8 cellular contexts compared by ENCODE assay signal in genomic region chr6:34237722-34238506, GRCh38. TPM values are rescaled to one million over a fixed set of nuclear protein-coding genes. Genes with fewer than 3 reads are reported as not detected.
DNase-seq lines count a peak whose midpoint lies in the region; ATAC-seq and TF ChIP-seq lines count a peak whose summit lies in the region.

No MANE protein-coding gene starts in this region.

- peak overlapping the region; percentile 97 for H3K27ac Mint-ChIP-seq in activated naive CD4-positive, alpha-beta T cell treated with anti-CD3 and anti-CD28 coated beads for 36 hours

- H3K4me3 Mint-ChIP-seq in activated naive CD4-positive, alpha-beta T cell treated with anti-CD3 and anti-CD28 coated beads for 36 hours, result peak overlapping the region; percentile 91

- no peaks in the 10 kb centered on the region for H3K9me3 Mint-ChIP-seq in activated naive CD4-positive, alpha-beta T cell treated with anti-CD3 and anti-CD28 coated beads for 36 hours

- H3K36me3 Mint-ChIP-seq in activated naive CD4-positive, alpha-beta T cell treated with anti-CD3 and anti-CD28 coated beads for 36 hours (ENCODE audit: low read depth), result peaks cover 41% of the 10 kb centered on the region

- peak; percentile 37 for TF ChIP-seq POLR2A in Raji (IDR thresholded peaks at IDR 0.05; ENCODE audit: insufficient read depth, low read depth, low read length)

- peaks cover 2% of the 10 kb centered on the region for H3K36me3 ChIP-seq in rectal smooth muscle tissue (ENCODE audit: control insufficient read depth, insufficient read depth, low read length)

- no peak overlapping the region for H3K27ac ChIP-seq in rectal smooth muscle tissue (ENCODE audit: low read depth, low read length)

- H3K27me3 ChIP-seq in rectal smooth muscle tissue (ENCODE audit: control insufficient read depth, insufficient read depth, low read length), result no peaks in the 10 kb centered on the region

- CTCF ChIA-PET in activated naive CD4-positive, alpha-beta T cell treated with anti-CD3 and anti-CD28 coated beads for 36 hours (lab: Charles Lee), result interaction anchor here (1.5 kb wide), 1 partner anchor 42 kb away, joined by 9 read pairs; no protein-coding TSS in a partner anchor

- H3K27me3 Mint-ChIP-seq in activated naive CD4-positive, alpha-beta T cell treated with anti-CD3 and anti-CD28 coated beads for 36 hours (ENCODE audit: low read depth), result no peaks in the 10 kb centered on the region

- ATAC-seq in HG02885 (IDR thresholded peaks at IDR 0.05; ENCODE audit: poor library complexity, unreplicated experiment) (peak; percentile 16), HG03457 (IDR thresholded peaks at IDR 0.05; ENCODE audit: unreplicated experiment) (no peak)

- peak overlapping the region; percentile 73 for H3K4me3 ChIP-seq in rectal smooth muscle tissue (ENCODE audit: low read length)

- H3K4me1 Mint-ChIP-seq in activated naive CD4-positive, alpha-beta T cell treated with anti-CD3 and anti-CD28 coated beads for 36 hours (ENCODE audit: low read depth), result peaks cover 57% of the 10 kb centered on the region

- peaks cover 5% of the 10 kb centered on the region for H3K4me1 ChIP-seq in rectal smooth muscle tissue (ENCODE audit: control insufficient read depth, insufficient read depth, low read length)

- H3K9ac ChIP-seq in rectal smooth muscle tissue (ENCODE audit: low read length), result peak overlapping the region; percentile 11

- intact Hi-C loops in activated naive CD4-positive, alpha-beta T cell treated with anti-CD3 and anti-CD28 coated beads for 36 hours (cut with micrococcal nuclease), result loop anchor here (1.0 to 5.0 kb wide), 4 partner anchors 10 to 821 kb away; partner anchors contain the start of gene CUTA
- intact Hi-C loops in cardiac septum (cut with DNase I), result no loop called here

- DNase-seq in EL (peak; percentile 67), cardiac septum (ENCODE audit: low spot score) (peak; percentile 78), epidermal melanocyte (ENCODE audit: insufficient read length, low spot score) (no peak)
- peak; percentile 83 for DNase-seq in activated naive CD4-positive, alpha-beta T cell treated with anti-CD3 and anti-CD28 coated beads for 36 hours

RNA-seq across cellular contexts. Expression of gene HMGA1, which starts 1.2 kb away (rescaled TPM):
- 100 to 1,000 TPM; 705 to 712 TPM for total RNA-seq in activated naive CD4-positive, alpha-beta T cell treated with anti-CD3 and anti-CD28 coated beads for 36 hours
- 36.4 TPM for total RNA-seq in cardiac septum

RNA-seq across cellular contexts. Expression of gene SMIM29, which starts 10.9 kb away (rescaled TPM):
- 10 to 100 TPM; 11.7 to 13.8 TPM for total RNA-seq in activated naive CD4-positive, alpha-beta T cell treated with anti-CD3 and anti-CD28 coated beads for 36 hours
- total RNA-seq in cardiac septum, result 27.1 TPM

Comparison
In these comparisons a context has a peak if more than half of its experiments do, and no peak if none do; other contexts are left out.
1. RNA of gene HMGA1, which starts 1.2 kb away (total RNA-seq): 705 to 712 TPM in activated naive CD4-positive, alpha-beta T cell treated with anti-CD3 and anti-CD28 coated beads for 36 hours; 36.4 TPM in cardiac septum (single experiment); every median in the first group is over 10 times any median in the second.